20 cellular contexts compared by ENCODE assay signal in the genomic region with DNA sequence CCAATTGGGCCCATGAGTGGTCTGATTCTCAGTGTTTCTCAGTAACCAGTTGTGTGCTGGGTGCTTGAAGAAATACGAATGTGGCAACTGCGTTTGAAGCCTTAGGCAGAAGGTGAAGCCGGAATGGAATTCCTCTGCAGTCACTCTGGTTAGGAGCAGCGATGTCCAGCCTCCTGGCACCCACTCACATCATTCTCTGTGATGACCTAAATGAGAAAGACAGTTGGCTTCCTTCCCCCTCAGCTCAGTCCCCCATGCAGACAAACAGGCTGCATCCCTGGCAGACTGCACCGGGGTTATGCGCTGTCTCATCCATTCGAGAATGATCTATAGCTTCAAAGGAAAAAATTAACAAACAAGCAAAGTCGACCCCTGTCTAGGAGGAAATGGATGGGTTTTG.
DNase-seq lines count a peak whose midpoint lies in the region; ATAC-seq and TF ChIP-seq lines count a peak whose summit lies in the region.
"Had no signal": no experiment of that assay in that cellular context is flagged by ENCODE, and none has a peak within 500 bp of the region (broad histone marks: within the 10 kb centered on the region; RNA-seq: fewer than 3 reads in every experiment).

No MANE protein-coding gene starts in this region.

- H3K27ac ChIP-seq in colonic mucosa (peak overlapping the region; percentile 12), muscle layer of colon (ENCODE audit: low read depth, low read length) (peak overlapping the region; percentile 56), testis (no peak overlapping the region)
- H3K27ac ChIP-seq: 22Rv1, BLaER1, PC-9, SK-N-MC had no signal

- WGBS in testis, 2 donors, result 42 to 48% methylated on average over 8 of the region's 8 CpGs

- H3K9me3 ChIP-seq in colonic mucosa, result no peaks in the 10 kb centered on the region
- no peaks in the 10 kb centered on the region for H3K9me3 ChIP-seq in muscle layer of colon (ENCODE audit: low read length)
- no peaks in the 10 kb centered on the region for H3K9me3 ChIP-seq in testis
- H3K9me3 ChIP-seq: BLaER1 had no signal

- no peaks in the 10 kb centered on the region for H3K36me3 Mint-ChIP-seq in activated naive CD4-positive, alpha-beta T cell treated with anti-CD3 and anti-CD28 coated beads for 36 hours (ENCODE audit: low read depth)
- no peaks in the 10 kb centered on the region for H3K36me3 Mint-ChIP-seq in activated naive CD4-positive, alpha-beta T cell treated with anti-CD3 and anti-CD28 coated beads, Interleukin-2, amount 10 ng/mL, durations not matched to agents 7 days and 5 days

- H3K4me3 ChIP-seq in colonic mucosa, result no peak overlapping the region
- no peak overlapping the region for H3K4me3 ChIP-seq in muscle layer of colon (ENCODE audit: low read depth in 1 of 2, low read length in 2 of 2)
- no peak overlapping the region for H3K4me3 ChIP-seq in testis
- H3K4me3 ChIP-seq: BLaER1, PC-9, SK-N-MC had no signal

- H3K27me3 Mint-ChIP-seq in activated naive CD4-positive, alpha-beta T cell treated with anti-CD3 and anti-CD28 coated beads for 36 hours (ENCODE audit: low read depth), result no peaks in the 10 kb centered on the region
- H3K27me3 Mint-ChIP-seq in activated naive CD4-positive, alpha-beta T cell treated with anti-CD3 and anti-CD28 coated beads, Interleukin-2, amount 10 ng/mL, durations not matched to agents 7 days and 5 days, result no peaks in the 10 kb centered on the region
- H3K27me3 Mint-ChIP-seq: central memory CD8-positive, alpha-beta T cell had no signal

- H3K4me1 ChIP-seq in colonic mucosa (no peaks in the 10 kb centered on the region), muscle layer of colon (ENCODE audit: insufficient read depth, low read length) (peaks cover 6% of the 10 kb centered on the region), testis (no peaks in the 10 kb centered on the region)

- H3K27me3 ChIP-seq in colonic mucosa, result no peaks in the 10 kb centered on the region
- H3K27me3 ChIP-seq in muscle layer of colon (ENCODE audit: control insufficient read depth in 1 of 2, insufficient read depth in 2 of 2, low read length in 2 of 2), result no peaks in the 10 kb centered on the region
- no peaks in the 10 kb centered on the region for H3K27me3 ChIP-seq in testis

- no peak for TF ChIP-seq POLR2A in testis (IDR thresholded peaks at IDR 0.05)

- CTCF ChIA-PET in activated naive CD4-positive, alpha-beta T cell treated with anti-CD3 and anti-CD28 coated beads for 36 hours (lab: Charles Lee), result no interaction called here
- CTCF ChIA-PET in activated naive CD4-positive, alpha-beta T cell treated with anti-CD3 and anti-CD28 coated beads, Interleukin-2, amount 10 ng/mL, durations not matched to agents 7 days and 5 days (lab: Charles Lee), result no interaction called here

- H3K9ac ChIP-seq in colonic mucosa (ENCODE audit: low read depth in 2 of 2, low read length in 2 of 2), result no peak overlapping the region
- H3K9ac ChIP-seq in muscle layer of colon (ENCODE audit: low read length), result no peak overlapping the region
- H3K9ac ChIP-seq: BLaER1 had no signal

- no peaks in the 10 kb centered on the region for H3K9me3 Mint-ChIP-seq in activated naive CD4-positive, alpha-beta T cell treated with anti-CD3 and anti-CD28 coated beads for 36 hours
- H3K9me3 Mint-ChIP-seq in activated naive CD4-positive, alpha-beta T cell treated with anti-CD3 and anti-CD28 coated beads, Interleukin-2, amount 10 ng/mL, durations not matched to agents 7 days and 5 days, result no peaks in the 10 kb centered on the region
- H3K9me3 Mint-ChIP-seq: activated T-helper 2 cell treated with anti-CD3 and anti-CD28 coated beads, Interferon-gamma antibody, Interleukin-2, Interleukin-4, amounts not matched to agents 10 μg/mL and 5 μg/mL and 100 μg/mL, durations not matched to agents 14 hours and 24 hours and 36 hours; central memory CD8-positive, alpha-beta T cell had no signal

- intact Hi-C loops in activated naive CD4-positive, alpha-beta T cell treated with anti-CD3 and anti-CD28 coated beads for 36 hours (cut with micrococcal nuclease), result no loop called here
- intact Hi-C loops in colonic mucosa (cut with DNase I) (no loop called here), testis (cut with DNase I; ENCODE audit: low total_unique reads) (no loop called here)

- no peak for DNase-seq in activated naive CD4-positive, alpha-beta T cell treated with anti-CD3 and anti-CD28 coated beads for 36 hours
- DNase-seq in activated naive CD4-positive, alpha-beta T cell treated with anti-CD3 and anti-CD28 coated beads, Interleukin-2, amount 10 ng/mL, durations not matched to agents 7 days and 5 days, result no peak
- DNase-seq in colonic mucosa, result no peak
- peak; percentile 29 for DNase-seq in testis
- DNase-seq in NCI-H1694 (lab: John Stamatoyannopoulos, UW), result no peak
- no peak for DNase-seq in hippocampal formation (lab: John Stamatoyannopoulos, UW)
- DNase-seq: amniotic stem cell, hypothalamus, midbrain, NCI-H1436, NCI-H748 treated with DMSO at 0.1 percent for 48 hours, PC-9, T-helper 9 cell had no signal

- peaks cover 46% of the 10 kb centered on the region for H3K4me1 Mint-ChIP-seq in activated naive CD4-positive, alpha-beta T cell treated with anti-CD3 and anti-CD28 coated beads for 36 hours (ENCODE audit: low read depth)
- peaks cover 4% of the 10 kb centered on the region for H3K4me1 Mint-ChIP-seq in activated naive CD4-positive, alpha-beta T cell treated with anti-CD3 and anti-CD28 coated beads, Interleukin-2, amount 10 ng/mL, durations not matched to agents 7 days and 5 days
- H3K4me1 Mint-ChIP-seq: central memory CD8-positive, alpha-beta T cell had no signal

- H3K27ac Mint-ChIP-seq in activated naive CD4-positive, alpha-beta T cell treated with anti-CD3 and anti-CD28 coated beads for 36 hours, result peak overlapping the region; percentile 36
- no peak overlapping the region for H3K27ac Mint-ChIP-seq in activated naive CD4-positive, alpha-beta T cell treated with anti-CD3 and anti-CD28 coated beads, Interleukin-2, amount 10 ng/mL, durations not matched to agents 7 days and 5 days
- H3K27ac Mint-ChIP-seq: activated T-helper 2 cell treated with anti-CD3 and anti-CD28 coated beads, Interferon-gamma antibody, Interleukin-2, Interleukin-4, amounts not matched to agents 10 μg/mL and 5 μg/mL and 100 μg/mL, durations not matched to agents 14 hours and 24 hours and 36 hours had no signal

- TF ChIP-seq CTCF in colonic mucosa (IDR thresholded peaks at IDR 0.05), result no peak
- no peak for TF ChIP-seq CTCF in testis (IDR thresholded peaks at IDR 0.05)

- ATAC-seq in GM19467 (IDR thresholded peaks at IDR 0.05; ENCODE audit: unreplicated experiment), result no peak

- H3K36me3 ChIP-seq in colonic mucosa (no peaks in the 10 kb centered on the region), muscle layer of colon (ENCODE audit: insufficient read depth, low read length) (no peaks in the 10 kb centered on the region), testis (ENCODE audit: low read depth, missing control alignments) (no peaks in the 10 kb centered on the region)
- H3K36me3 ChIP-seq: BLaER1 had no signal

- no peak overlapping the region for H3K4me3 Mint-ChIP-seq in activated naive CD4-positive, alpha-beta T cell treated with anti-CD3 and anti-CD28 coated beads for 36 hours
- no peak overlapping the region for H3K4me3 Mint-ChIP-seq in activated naive CD4-positive, alpha-beta T cell treated with anti-CD3 and anti-CD28 coated beads, Interleukin-2, amount 10 ng/mL, durations not matched to agents 7 days and 5 days
- H3K4me3 Mint-ChIP-seq: central memory CD8-positive, alpha-beta T cell had no signal

Comparison
In these comparisons a context has a peak if more than half of its experiments do, and no peak if none do; other contexts are left out.
1. H3K27ac ChIP-seq: peak in colonic mucosa (single experiment) and muscle layer of colon (single experiment); none in testis (0 of 2).